ENCODE assay signal across 8 cellular contexts in the genomic region with DNA sequence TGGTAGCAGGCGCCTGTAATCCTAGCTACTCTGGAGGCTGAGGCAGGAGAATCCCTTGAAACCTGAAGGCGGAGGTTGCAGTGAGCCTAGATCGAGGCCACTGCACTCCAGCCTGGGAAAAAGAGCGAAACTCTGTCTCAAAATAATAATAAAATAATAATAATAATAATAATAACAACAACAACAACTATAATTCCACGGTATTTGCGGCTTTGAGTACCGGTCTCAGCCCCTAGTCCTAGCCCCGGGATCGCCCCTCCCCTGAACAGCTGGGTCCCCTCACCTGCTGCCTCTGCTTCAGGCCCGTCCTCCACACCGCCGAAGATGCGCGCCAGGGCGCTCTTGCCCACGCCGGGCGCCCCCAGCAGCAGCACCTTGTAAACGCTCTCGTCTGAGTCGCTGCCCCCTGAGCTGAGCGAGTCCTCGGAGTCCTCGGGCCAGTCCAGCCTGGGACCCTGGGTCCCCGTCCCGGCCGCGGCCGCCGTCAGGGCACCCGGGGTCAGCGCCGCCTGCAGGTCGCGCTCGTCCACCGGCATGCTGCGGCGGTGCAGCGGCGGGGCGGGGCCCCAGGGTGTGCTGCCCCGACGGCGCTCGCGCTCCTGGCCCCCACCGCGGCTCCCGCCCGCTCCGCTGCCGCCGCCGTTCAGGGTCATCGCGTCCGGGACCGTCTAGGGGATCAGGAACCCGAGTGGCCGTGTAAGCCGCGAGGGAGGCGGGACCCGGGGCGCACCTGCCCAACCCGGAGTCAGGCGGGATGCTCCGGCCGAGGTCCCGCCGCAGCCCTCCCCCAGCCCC. TPM values are rescaled to one million over a fixed set of nuclear protein-coding genes. Genes with fewer than 3 reads are reported as not detected.
DNase-seq lines count a peak whose midpoint lies in the region; ATAC-seq and TF ChIP-seq lines count a peak whose summit lies in the region.

No MANE protein-coding gene starts in this region.

- H3K9ac ChIP-seq in muscle layer of colon (ENCODE audit: low read length) = no peak overlapping the region

- 0 out of 2 replicates have a peak, but pooled peaks have one; percentile 7 for TF ChIP-seq CTCF in WI38 (IDR thresholded peaks at IDR 0.05; ENCODE audit: low read depth, low read length)
- peak; percentile 45 to 82 (median 67) for TF ChIP-seq CTCF in upper lobe of left lung (IDR thresholded peaks at IDR 0.05)

- H3K27ac ChIP-seq in muscle layer of colon (ENCODE audit: low read depth, low read length) = peak overlapping the region; percentile 83
- H3K27ac ChIP-seq in upper lobe of left lung = peak overlapping the region; percentile 71 to 84 (median 78)

- in situ Hi-C loops in ACHN (cut with HindIII; ENCODE audit: low pct_ligation_motif_present, low pct_unique_long_range_greater_than_20kb, low sequenced_read_pairs) = no loop called here

- TF ChIP-seq POLR2A in upper lobe of left lung (IDR thresholded peaks at IDR 0.05) = no peak

- H3K9me3 ChIP-seq in muscle layer of colon (ENCODE audit: low read length) = no peaks in the 10 kb centered on the region
- H3K9me3 ChIP-seq in upper lobe of left lung = no peaks in the 10 kb centered on the region

- TF ChIP-seq EP300 in upper lobe of left lung (IDR thresholded peaks at IDR 0.05) = no peak

- H3K4me3 ChIP-seq in WI38 (ENCODE audit: low read depth, low read length) (peak overlapping the region; percentile 61), muscle layer of colon (ENCODE audit: low read depth in 1 of 2, low read length in 2 of 2) (peak overlapping the region; percentile 56 to 67), upper lobe of left lung (peak overlapping the region; percentile 4 to 68 (median 54))

- H3K27me3 ChIP-seq in muscle layer of colon (ENCODE audit: control insufficient read depth in 1 of 2, insufficient read depth in 2 of 2, low read length in 2 of 2) (no peaks in the 10 kb centered on the region), upper lobe of left lung (peaks cover 0 to 16% (median 10%) of the 10 kb centered on the region in 4 donors)

- DNase-seq in ACHN (peak; percentile 63), upper lobe of left lung (peak; percentile 60 to 93), NCI-H446 (lab: John Stamatoyannopoulos, UW) (no peak), NCI-H1436 (lab: John Stamatoyannopoulos, UW) (no peak)
- peak; percentile 15 for DNase-seq in effector CD4-positive, alpha-beta T cell

- H3K4me1 ChIP-seq in muscle layer of colon (ENCODE audit: insufficient read depth, low read length) (peaks cover 26% of the 10 kb centered on the region), upper lobe of left lung (peaks cover 40 to 55% (median 42%) of the 10 kb centered on the region in 4 donors)

- 24 to 32% methylated on average over 15 to 19 of the region's 72 CpGs for WGBS in upper lobe of left lung, 2 donors

- H3K36me3 ChIP-seq in muscle layer of colon (ENCODE audit: insufficient read depth, low read length) (no peaks in the 10 kb centered on the region), upper lobe of left lung (peaks cover 0 to 8% (median 4%) of the 10 kb centered on the region in 4 donors)

- ATAC-seq in GM19438 (IDR thresholded peaks at IDR 0.05; ENCODE audit: low read depth, unreplicated experiment) (peak; percentile 53), upper lobe of left lung (ENCODE audit: low FRiP score in 2 of 2) (peak in 1 of 2 donors; percentile 75)

RNA-seq across cellular contexts. Expression of a gene that starts 0.6 kb away (rescaled TPM):
- total RNA-seq in upper lobe of left lung = 10 to 100 TPM; 13.8 to 50.3 (median 47.0) TPM

RNA-seq across cellular contexts. Expression of a gene that starts 6.0 kb away (rescaled TPM):
- 1 to 10 TPM in 2 of 6 donors, under 1 TPM in 1, not detected in 3; 0.40 to 1.8 (median 1.7) TPM for total RNA-seq in upper lobe of left lung

RNA-seq across cellular contexts. Expression of a gene that starts 9.5 kb away (rescaled TPM):
- 100 to 1,000 TPM in 1 of 6 donors, 10 to 100 TPM in 5; 59.6 to 131 (median 73.2) TPM for total RNA-seq in upper lobe of left lung

RNA-seq across cellular contexts. Expression of a gene that starts 10.6 kb away (rescaled TPM):
- 10 to 100 TPM; 32.2 to 76.1 (median 46.5) TPM for total RNA-seq in upper lobe of left lung

RNA-seq across cellular contexts. Expression of a gene that starts 36.3 kb away (rescaled TPM):
- total RNA-seq in upper lobe of left lung = 1 to 10 TPM; 1.4 to 6.2 (median 2.9) TPM

Comparison
In these comparisons a context has a peak if more than half of its experiments do, and no peak if none do; other contexts are left out.
1. DNase-seq: peak in ACHN (single experiment), effector CD4-positive, alpha-beta T cell (single experiment) and upper lobe of left lung (2 of 2); none in NCI-H446 (0 of 2) and NCI-H1436 (single experiment).
2. Peak in every context shown above with its lines, with median percentiles within 50 percentile points of each other: H3K4me3 ChIP-seq.